9 cellular contexts compared by ENCODE assay signal in the genomic region with DNA sequence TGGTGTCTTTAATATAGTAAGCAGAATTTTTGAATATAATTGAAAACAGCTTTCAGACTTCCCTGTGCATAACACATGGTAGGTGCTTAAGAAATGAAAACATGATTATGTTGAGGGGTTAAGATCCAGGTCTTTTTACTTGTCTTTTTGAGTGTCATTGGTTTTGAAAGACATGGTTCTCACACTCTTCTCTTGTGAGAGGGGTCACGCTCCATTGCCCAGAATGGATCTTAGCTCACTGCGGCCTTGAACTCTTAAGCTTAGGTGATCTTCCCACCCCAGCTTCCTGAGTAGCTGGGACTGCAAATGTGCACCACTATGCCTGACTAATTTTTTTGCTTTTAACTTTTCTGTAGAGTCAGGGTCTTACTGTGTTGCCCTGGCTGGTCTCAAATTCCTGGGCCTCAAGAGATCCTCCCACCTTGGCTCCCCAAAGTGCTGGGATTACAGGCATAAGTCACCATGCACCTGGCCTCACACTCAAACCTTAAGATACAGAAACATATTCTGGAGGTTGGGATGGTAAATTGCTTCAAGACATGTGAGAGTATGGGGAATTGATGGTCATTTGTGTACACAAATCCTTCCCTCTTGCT. TPM values are rescaled to one million over a fixed set of nuclear protein-coding genes. Genes with fewer than 3 reads are reported as not detected.
DNase-seq lines count a peak whose midpoint lies in the region; ATAC-seq lines count a peak whose summit lies in the region.
"Had no signal": no experiment of that assay in that cellular context is flagged by ENCODE, and none has a peak within 500 bp of the region (broad histone marks: within the 10 kb centered on the region; RNA-seq: fewer than 3 reads in every experiment).

No MANE protein-coding gene starts in this region.

- POLR2A ChIA-PET in activated CD4-positive, alpha-beta memory T cell treated with anti-CD3 and anti-CD28 coated beads, Interleukin-2, amount 10 ng/mL, durations not matched to agents 7 days and 5 days (lab: Charles Lee), result interaction anchor here (1.3 to 1.4 kb wide), 2 partner anchors 38 to 291 kb away, joined by 4 to 7 read pairs; partner anchors contain the start of gene NEU3

- H3K36me3 ChIP-seq in subcutaneous abdominal adipose tissue (ENCODE audit: control insufficient read depth in 5 of 5, insufficient read depth in 5 of 5, low read length in 5 of 5), result peaks cover 0 to 11% (median 0%) of the 10 kb centered on the region in 5 donors

- ATAC-seq in HG02981 (IDR thresholded peaks at IDR 0.05; ENCODE audit: unreplicated experiment) (no peak), HG03521 (IDR thresholded peaks at IDR 0.05; ENCODE audit: unreplicated experiment) (no peak)

- peaks cover 2 to 37% (median 29%) of the 10 kb centered on the region in 5 donors for H3K4me1 ChIP-seq in subcutaneous abdominal adipose tissue (ENCODE audit: control insufficient read depth in 5 of 5, insufficient read depth in 5 of 5, low read length in 5 of 5)

- peaks cover 37% of the 10 kb centered on the region for H3K4me1 Mint-ChIP-seq in T-helper 2 cell treated with Interferon-gamma antibody and Interleukin-4, amounts not matched to agents 5 μg/mL and 100 μg/mL, for 36 hours (ENCODE audit: low read depth)
- H3K4me1 Mint-ChIP-seq in activated CD4-positive, alpha-beta memory T cell treated with anti-CD3 and anti-CD28 coated beads, Interleukin-2, amount 10 ng/mL, durations not matched to agents 7 days and 5 days, result peaks cover 51% of the 10 kb centered on the region

- CTCF ChIA-PET in activated CD4-positive, alpha-beta memory T cell treated with anti-CD3 and anti-CD28 coated beads, Interleukin-2, amount 10 ng/mL, durations not matched to agents 7 days and 5 days (lab: Charles Lee), result interaction anchor here (0.9 to 1.7 kb wide), 2 partner anchors 10 to 21 kb away, joined by 3 read pairs; no protein-coding TSS in a partner anchor

- DNase-seq in T-helper 2 cell treated with Interferon-gamma antibody and Interleukin-4, amounts not matched to agents 5 μg/mL and 100 μg/mL, for 36 hours (ENCODE audit: low spot score), result no peak
- DNase-seq in T-helper 2 cell (no peak), caudate nucleus (lab: John Stamatoyannopoulos, UW) (no peak)
- no peak for DNase-seq in activated CD4-positive, alpha-beta memory T cell treated with anti-CD3 and anti-CD28 coated beads, Interleukin-2, amount 10 ng/mL, durations not matched to agents 7 days and 5 days
- DNase-seq: anterior cingulate cortex had no signal

- peak overlapping the region; percentile 96 for H3K27ac Mint-ChIP-seq in T-helper 2 cell treated with Interferon-gamma antibody and Interleukin-4, amounts not matched to agents 5 μg/mL and 100 μg/mL, for 36 hours
- H3K27ac Mint-ChIP-seq in activated CD4-positive, alpha-beta memory T cell treated with anti-CD3 and anti-CD28 coated beads, Interleukin-2, amount 10 ng/mL, durations not matched to agents 7 days and 5 days, result peak overlapping the region; percentile 89

- peak overlapping the region; percentile 92 for H3K4me3 Mint-ChIP-seq in T-helper 2 cell treated with Interferon-gamma antibody and Interleukin-4, amounts not matched to agents 5 μg/mL and 100 μg/mL, for 36 hours
- H3K4me3 Mint-ChIP-seq in activated CD4-positive, alpha-beta memory T cell treated with anti-CD3 and anti-CD28 coated beads, Interleukin-2, amount 10 ng/mL, durations not matched to agents 7 days and 5 days, result peak overlapping the region; percentile 95

- no peaks in the 10 kb centered on the region for H3K27me3 ChIP-seq in subcutaneous abdominal adipose tissue (ENCODE audit: control insufficient read depth in 5 of 5, insufficient read depth in 4 of 5, low read length in 5 of 5)

- H3K9me3 ChIP-seq in iPS-18c (ENCODE audit: control insufficient read depth, insufficient read depth, low read length) (no peaks in the 10 kb centered on the region), subcutaneous abdominal adipose tissue (ENCODE audit: control insufficient read depth in 5 of 5, low read length in 5 of 5) (no peaks in the 10 kb centered on the region)

- H3K9ac ChIP-seq in subcutaneous abdominal adipose tissue (ENCODE audit: low read length in 5 of 5), result peak overlapping the region; percentile 84 to 99 (median 96)

- H3K9me3 Mint-ChIP-seq in T-helper 2 cell treated with Interferon-gamma antibody and Interleukin-4, amounts not matched to agents 5 μg/mL and 100 μg/mL, for 36 hours, result no peaks in the 10 kb centered on the region
- H3K9me3 Mint-ChIP-seq in activated CD4-positive, alpha-beta memory T cell treated with anti-CD3 and anti-CD28 coated beads, Interleukin-2, amount 10 ng/mL, durations not matched to agents 7 days and 5 days, result no peaks in the 10 kb centered on the region

- H3K27me3 Mint-ChIP-seq in T-helper 2 cell treated with Interferon-gamma antibody and Interleukin-4, amounts not matched to agents 5 μg/mL and 100 μg/mL, for 36 hours (ENCODE audit: low read depth), result peaks cover 2% of the 10 kb centered on the region
- H3K27me3 Mint-ChIP-seq in activated CD4-positive, alpha-beta memory T cell treated with anti-CD3 and anti-CD28 coated beads, Interleukin-2, amount 10 ng/mL, durations not matched to agents 7 days and 5 days, result no peaks in the 10 kb centered on the region

- H3K4me3 ChIP-seq in iPS-18c (ENCODE audit: insufficient read depth, low read depth, low read length) (peak overlapping the region; percentile 72; the same call in 1 of the 2 replicates), subcutaneous abdominal adipose tissue (ENCODE audit: low read depth in 1 of 5, low read length in 5 of 5) (peak overlapping the region; percentile 81 to 99 (median 98))

- H3K27ac ChIP-seq in subcutaneous abdominal adipose tissue (ENCODE audit: low read depth, low read length) (peak overlapping the region; percentile 84), caudate nucleus (ENCODE audit: low read depth, low read length) (no peak overlapping the region)

- peaks cover 33% of the 10 kb centered on the region for H3K36me3 Mint-ChIP-seq in T-helper 2 cell treated with Interferon-gamma antibody and Interleukin-4, amounts not matched to agents 5 μg/mL and 100 μg/mL, for 36 hours (ENCODE audit: low read depth)
- H3K36me3 Mint-ChIP-seq in activated CD4-positive, alpha-beta memory T cell treated with anti-CD3 and anti-CD28 coated beads, Interleukin-2, amount 10 ng/mL, durations not matched to agents 7 days and 5 days (ENCODE audit: low read depth), result peaks cover 49% of the 10 kb centered on the region

RNA-seq across cellular contexts. Expression of gene SPCS2, which starts 1.4 kb away (rescaled TPM):
- total RNA-seq in activated CD4-positive, alpha-beta memory T cell treated with anti-CD3 and anti-CD28 coated beads, Interleukin-2, amount 10 ng/mL, durations not matched to agents 7 days and 5 days, result 100 to 1,000 TPM; 194 to 198 TPM

RNA-seq across cellular contexts. Expression of gene XRRA1, which starts 1.6 kb away (rescaled TPM):
- total RNA-seq in activated CD4-positive, alpha-beta memory T cell treated with anti-CD3 and anti-CD28 coated beads, Interleukin-2, amount 10 ng/mL, durations not matched to agents 7 days and 5 days, result 10 to 100 TPM; 10.3 to 10.9 TPM

RNA-seq across cellular contexts. Expression of gene NEU3, which starts 38.3 kb away (rescaled TPM):
- 10 to 100 TPM; 11.5 to 12.6 TPM for total RNA-seq in activated CD4-positive, alpha-beta memory T cell treated with anti-CD3 and anti-CD28 coated beads, Interleukin-2, amount 10 ng/mL, durations not matched to agents 7 days and 5 days
